Comparison of ENCODE assay signal across 1 cellular context in genomic region chr20:37531856-37532255, GRCh38.
TF ChIP-seq lines count a peak whose summit lies in the region.

No MANE protein-coding gene starts in this region.

TF ChIP-seq in IMR-90, 13 proteins besides CTCF, POLR2A, EP300 and RAD21:
- TF ChIP-seq MAZ (IDR thresholded peaks at IDR 0.05; ENCODE audit: borderline replicate concordance, low read depth, low read length) (no peak), MAFK (IDR thresholded peaks at IDR 0.05; ENCODE audit: low read depth, low read length) (no peak), SMC3 (IDR thresholded peaks at IDR 0.05; ENCODE audit: low read depth, low read length) (no peak), RFX5 (IDR thresholded peaks at IDR 0.05; ENCODE audit: low read depth, low read length) (no peak), MXI1 (IDR thresholded peaks at IDR 0.05; ENCODE audit: borderline replicate concordance, low read depth, low read length) (no peak), FOS (IDR thresholded peaks at IDR 0.05; ENCODE audit: low read depth, low read length) (no peak), RCOR1 (IDR thresholded peaks at IDR 0.05; ENCODE audit: insufficient replicate concordance, low read length) (no peak), BHLHE40 (IDR thresholded peaks at IDR 0.05; ENCODE audit: low read depth, low read length) (no peak), CEBPB (IDR thresholded peaks at IDR 0.05; ENCODE audit: low read depth, low read length) (no peak), NFE2L2 (IDR thresholded peaks at IDR 0.05; ENCODE audit: low read depth, low read length) (no peak), USF2 (IDR thresholded peaks at IDR 0.05; ENCODE audit: low read depth, low read length) (no peak), CHD1 (IDR thresholded peaks at IDR 0.05; ENCODE audit: low read depth, low read length) (no peak)
TF ChIP-seq in IMR-90: peak in this region for 0.
